1 cellular context compared by ENCODE assay signal in the genomic region with DNA sequence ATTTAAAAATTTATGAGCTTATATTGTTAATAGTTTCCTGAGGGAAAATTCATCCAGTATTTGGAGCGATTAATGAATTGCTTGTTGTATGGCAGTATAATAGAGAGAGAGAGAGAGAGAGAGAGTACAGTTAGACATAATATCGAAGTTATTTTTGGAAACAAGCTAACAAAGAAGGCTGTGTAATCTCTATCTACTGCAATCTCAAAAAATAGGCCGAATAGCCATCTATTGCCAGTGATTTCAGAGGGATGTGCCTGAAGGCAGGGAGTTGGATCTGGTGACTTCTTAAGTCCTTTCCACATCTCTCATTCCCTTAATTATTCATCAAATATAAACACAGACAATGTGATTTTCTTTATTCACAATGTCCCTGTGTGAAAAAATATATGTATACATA.
TF ChIP-seq lines count a peak whose summit lies in the region.

No MANE protein-coding gene starts in this region.

TF ChIP-seq in HepG2, 621 proteins besides CTCF, POLR2A, EP300 and RAD21 (continued from another document):
- TF ChIP-seq, protein P1, sequence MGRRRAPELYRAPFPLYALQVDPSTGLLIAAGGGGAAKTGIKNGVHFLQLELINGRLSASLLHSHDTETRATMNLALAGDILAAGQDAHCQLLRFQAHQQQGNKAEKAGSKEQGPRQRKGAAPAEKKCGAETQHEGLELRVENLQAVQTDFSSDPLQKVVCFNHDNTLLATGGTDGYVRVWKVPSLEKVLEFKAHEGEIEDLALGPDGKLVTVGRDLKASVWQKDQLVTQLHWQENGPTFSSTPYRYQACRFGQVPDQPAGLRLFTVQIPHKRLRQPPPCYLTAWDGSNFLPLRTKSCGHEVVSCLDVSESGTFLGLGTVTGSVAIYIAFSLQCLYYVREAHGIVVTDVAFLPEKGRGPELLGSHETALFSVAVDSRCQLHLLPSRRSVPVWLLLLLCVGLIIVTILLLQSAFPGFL (CRISPR knock-in tag; IDR thresholded peaks at IDR 0.05), result no peak
- TF ChIP-seq ZSCAN29 (CRISPR knock-in tag; conservative IDR thresholded peaks at IDR 0.05) (no peak), SMC3 (IDR thresholded peaks at IDR 0.05; ENCODE audit: low read length) (no peak), PHF5A (CRISPR knock-in tag; IDR thresholded peaks at IDR 0.05; ENCODE audit: low read depth, unreplicated experiment) (no peak), ATAD3A (CRISPR knock-in tag; IDR thresholded peaks at IDR 0.05) (no peak), ZNF335 (CRISPR knock-in tag; IDR thresholded peaks at IDR 0.05) (no peak), RBM22 (optimal IDR thresholded peaks at IDR 0.05; ENCODE audit: low read length) (no peak), ZNF24 (IDR thresholded peaks at IDR 0.05) (no peak)
